Comparison of ENCODE assay signal across 14 cellular contexts in genomic region chr11:114377612-114378267, GRCh38. TPM values are rescaled to one million over a fixed set of nuclear protein-coding genes. Genes with fewer than 3 reads are reported as not detected.
A peak's percentile ranks its signal among the peaks of the same experiment; 100 is the strongest.
DNase-seq lines count a peak whose midpoint lies in the region; ATAC-seq lines count a peak whose summit lies in the region.
"Had no signal": no experiment of that assay in that cellular context is flagged by ENCODE, and none has a peak within 500 bp of the region (broad histone marks: within the 10 kb centered on the region; RNA-seq: fewer than 3 reads in every experiment).

No MANE protein-coding gene starts in this region.

- H3K9me3 ChIP-seq in neuronal stem cell (replicated peaks in 1 of 2; ENCODE audit: control insufficient read depth in 2 of 2, insufficient read depth in 1 of 2, low read depth in 1 of 2, low read length in 2 of 2), result no peaks in the 10 kb centered on the region
- H3K9me3 ChIP-seq: neutrophil had no signal

- no peak overlapping the region for H2BK5ac ChIP-seq in neuronal stem cell (ENCODE audit: low read length)

- H4K8ac ChIP-seq in neuronal stem cell (ENCODE audit: low read depth, low read length), result no peak overlapping the region

- WGBS in neuronal stem cell (ENCODE audit: extremely low coverage in 2 of 2, insufficient read length in 2 of 2, insufficient replicate concordance in 1 of 2), 2 donors, result no CpG with 5 or more reads among the region's 7 CpGs

- no peak overlapping the region for H2AK5ac ChIP-seq in neuronal stem cell (ENCODE audit: low read depth, low read length)

- DNase-seq in AG20443 (ENCODE audit: low spot score), result peak; percentile 88
- DNase-seq in M059J (ENCODE audit: low read depth), result peak; percentile 96
- peak; percentile 86 for DNase-seq in dedifferentiated amniotic fluid mesenchymal stem cell (ENCODE audit: extremely low spot score)
- no peak for DNase-seq in neuronal stem cell (ENCODE audit: low spot score)
- DNase-seq in Kasumi-1 (lab: John Stamatoyannopoulos, UW), result no peak
- DNase-seq: activated naive CD8-positive, alpha-beta T cell treated with anti-CD3 and anti-CD28 coated beads for 36 hours; CD4-positive, CD25-positive, alpha-beta regulatory T cell; cortex of kidney; left ventricle myocardium inferior; NCI-H524 had no signal

- H4K91ac ChIP-seq in neuronal stem cell (ENCODE audit: low read depth, low read length, poor library complexity), result no peak overlapping the region

- no peak overlapping the region for H2BK120ac ChIP-seq in neuronal stem cell (ENCODE audit: low read depth, low read length)

- H3K4me1 ChIP-seq in neuronal stem cell (ENCODE audit: control insufficient read depth in 2 of 2, insufficient read depth in 1 of 2, low read depth in 1 of 2, low read length in 2 of 2), result peaks cover 0 to 4% of the 10 kb centered on the region in 2 donors

- no peak overlapping the region for H2BK15ac ChIP-seq in neuronal stem cell (ENCODE audit: low read length)

- no peaks in the 10 kb centered on the region for H3K36me3 ChIP-seq in neuronal stem cell (replicated peaks in 1 of 2; ENCODE audit: control insufficient read depth in 2 of 2, insufficient read depth in 2 of 2, low read length in 2 of 2)
- H3K36me3 ChIP-seq: left ventricle myocardium inferior, neutrophil had no signal

- no peak overlapping the region for H3K4me3 ChIP-seq in neuronal stem cell (ENCODE audit: low read length in 2 of 2)
- H3K4me3 ChIP-seq: left ventricle myocardium inferior had no signal

- peak overlapping the region; percentile 35 for H2AFZ ChIP-seq in neuronal stem cell (ENCODE audit: low read length)

- no peak overlapping the region for H3K23ac ChIP-seq in neuronal stem cell (ENCODE audit: low read depth, low read length, poor library complexity)

- ATAC-seq in HG03139 (IDR thresholded peaks at IDR 0.05; ENCODE audit: unreplicated experiment) (no peak), GM19452 (IDR thresholded peaks at IDR 0.05; ENCODE audit: unreplicated experiment) (no peak), GM19351 (IDR thresholded peaks at IDR 0.05; ENCODE audit: unreplicated experiment) (no peak)

- H2BK12ac ChIP-seq in neuronal stem cell (ENCODE audit: low read length), result no peak overlapping the region

- no peak overlapping the region for H3K18ac ChIP-seq in neuronal stem cell (ENCODE audit: low read length)

- no peak overlapping the region for H3K14ac ChIP-seq in neuronal stem cell (ENCODE audit: low read length)

- H3K4ac ChIP-seq in neuronal stem cell (ENCODE audit: low read length), result no peak overlapping the region

- H3K79me1 ChIP-seq in neuronal stem cell (ENCODE audit: low read depth, low read length), result no peaks in the 10 kb centered on the region

- H3K27me3 ChIP-seq in neuronal stem cell (ENCODE audit: control insufficient read depth in 3 of 3, insufficient read depth in 3 of 3, low read depth in 1 of 3, low read length in 3 of 3), result peaks cover 0 to 39% (median 0%) of the 10 kb centered on the region in 3 experiments

- H3K9ac ChIP-seq in neuronal stem cell (ENCODE audit: low read depth, low read length, poor library complexity), result no peak overlapping the region

- H3K27ac ChIP-seq in neuronal stem cell (replicated peaks; ENCODE audit: low read length), result no peak overlapping the region
- H3K27ac ChIP-seq: left ventricle myocardium inferior, neutrophil had no signal

- no peak overlapping the region for H3K4me2 ChIP-seq in neuronal stem cell (ENCODE audit: insufficient read depth, low read length, poor library complexity, severe bottlenecking)

RNA-seq across cellular contexts. Expression of gene C11orf71, which starts 22.6 kb away (rescaled TPM):
- 0.74 and 1.8 TPM in 2 replicates for total RNA-seq in M059J (2014; rRNA removed; shearing (Covaris generic))
- 10.4 TPM for polyA plus RNA-seq in neuronal stem cell (2013, experiment 1 of 2)
- 9.8 TPM for polyA plus RNA-seq in neuronal stem cell (2013, experiment 2 of 2)

RNA-seq across cellular contexts. Expression of gene RBM7, which starts 22.7 kb away (rescaled TPM):
- 35.1 and 52.8 TPM in 2 replicates for total RNA-seq in M059J (2014; rRNA removed; shearing (Covaris generic))
- 29.2 TPM for polyA plus RNA-seq in neuronal stem cell (2013, experiment 1 of 2)
- polyA plus RNA-seq in neuronal stem cell (2013, experiment 2 of 2), result 29.7 TPM

Comparison
In these comparisons a context has a peak if more than half of its experiments do, and no peak if none do; other contexts are left out.
1. DNase-seq: peak in AG20443 (single experiment), M059J (single experiment) and dedifferentiated amniotic fluid mesenchymal stem cell (single experiment); none in neuronal stem cell (single experiment) and Kasumi-1 (0 of 2).